Comparison of ENCODE assay signal across 2 cellular contexts in the genomic region with DNA sequence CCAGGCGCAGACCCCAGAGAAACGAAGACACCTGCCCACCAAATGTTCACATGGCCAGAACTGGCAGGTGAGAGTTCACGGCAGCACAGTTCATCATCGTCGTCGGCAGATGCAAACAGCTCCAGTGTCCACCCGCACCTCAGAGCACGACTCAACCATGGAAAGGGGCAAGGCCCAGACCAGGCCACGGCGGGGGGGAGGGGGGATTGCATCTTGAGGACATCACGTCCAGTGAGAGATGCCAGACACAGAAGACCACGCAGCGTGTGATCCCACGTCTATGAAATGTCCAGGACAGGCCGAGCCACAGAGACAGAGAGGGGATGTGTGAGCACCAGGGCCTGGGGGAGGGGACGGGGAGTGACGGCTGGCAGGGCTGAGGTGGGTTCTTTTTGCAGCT.
TF ChIP-seq lines count a peak whose summit lies in the region.

No MANE protein-coding gene starts in this region.

TF ChIP-seq in GM12891, 5 proteins besides CTCF, POLR2A, EP300 and RAD21:
- TF ChIP-seq TAF1 (IDR thresholded peaks at IDR 0.05; ENCODE audit: low read depth, low read length) (no peak), POLR2AphosphoS5 (IDR thresholded peaks at IDR 0.05; ENCODE audit: low read depth, low read length) (peak; percentile 25; the same call in 1 of the 2 replicates)

TF ChIP-seq in H1, 55 proteins besides CTCF, POLR2A, EP300 and RAD21:
- no peak for TF ChIP-seq SIRT6 (IDR thresholded peaks at IDR 0.05; ENCODE audit: low read length)
- TF ChIP-seq, protein P1, sequence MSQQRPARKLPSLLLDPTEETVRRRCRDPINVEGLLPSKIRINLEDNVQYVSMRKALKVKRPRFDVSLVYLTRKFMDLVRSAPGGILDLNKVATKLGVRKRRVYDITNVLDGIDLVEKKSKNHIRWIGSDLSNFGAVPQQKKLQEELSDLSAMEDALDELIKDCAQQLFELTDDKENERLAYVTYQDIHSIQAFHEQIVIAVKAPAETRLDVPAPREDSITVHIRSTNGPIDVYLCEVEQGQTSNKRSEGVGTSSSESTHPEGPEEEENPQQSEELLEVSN (IDR thresholded peaks at IDR 0.05), result no peak
- TF ChIP-seq JUND (IDR thresholded peaks at IDR 0.05; ENCODE audit: low read length), result no peak
- TF ChIP-seq, protein P2, sequence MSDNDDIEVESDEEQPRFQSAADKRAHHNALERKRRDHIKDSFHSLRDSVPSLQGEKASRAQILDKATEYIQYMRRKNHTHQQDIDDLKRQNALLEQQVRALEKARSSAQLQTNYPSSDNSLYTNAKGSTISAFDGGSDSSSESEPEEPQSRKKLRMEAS (IDR thresholded peaks at IDR 0.05), result no peak
- no peak for TF ChIP-seq FOSL1 (IDR thresholded peaks at IDR 0.05; ENCODE audit: insufficient read depth, low read depth, low read length)
- TF ChIP-seq POU5F1 (IDR thresholded peaks at IDR 0.05; ENCODE audit: low read depth, low read length), result no peak
- no peak for TF ChIP-seq SUZ12 (IDR thresholded peaks at IDR 0.05; ENCODE audit: low read length)
- TF ChIP-seq SRF (IDR thresholded peaks at IDR 0.05; ENCODE audit: low read depth, low read length), result no peak
- no peak for TF ChIP-seq TBP (IDR thresholded peaks at IDR 0.05; ENCODE audit: low read depth, low read length)
- TF ChIP-seq CHD2 (IDR thresholded peaks at IDR 0.05; ENCODE audit: low read length), result no peak
- TF ChIP-seq SIX5 (IDR thresholded peaks at IDR 0.05; ENCODE audit: low read depth, low read length), result no peak
- no peak for TF ChIP-seq EZH2 (IDR thresholded peaks at IDR 0.05; ENCODE audit: low read depth, low read length, severe bottlenecking)
- no peak for TF ChIP-seq TAF7 (optimal IDR thresholded peaks at IDR 0.05; ENCODE audit: borderline replicate concordance, low read depth, low read length)
- TF ChIP-seq SAP30 (IDR thresholded peaks at IDR 0.05; ENCODE audit: insufficient read depth, insufficient replicate concordance, low read length), result no peak
- TF ChIP-seq NANOG (IDR thresholded peaks at IDR 0.05; ENCODE audit: insufficient read depth, low read depth, low read length, poor library complexity, severe bottlenecking), result no peak
- no peak for TF ChIP-seq ZNF274 (IDR thresholded peaks at IDR 0.05; ENCODE audit: borderline replicate concordance, extremely low read depth, low read length)
- no peak for TF ChIP-seq SP1 (IDR thresholded peaks at IDR 0.05; ENCODE audit: low read depth, low read length)
- no peak for TF ChIP-seq EGR1 (IDR thresholded peaks at IDR 0.05; ENCODE audit: borderline replicate concordance, low read depth, low read length)
